ENCODE assay signal across 28 cellular contexts in the genomic region with DNA sequence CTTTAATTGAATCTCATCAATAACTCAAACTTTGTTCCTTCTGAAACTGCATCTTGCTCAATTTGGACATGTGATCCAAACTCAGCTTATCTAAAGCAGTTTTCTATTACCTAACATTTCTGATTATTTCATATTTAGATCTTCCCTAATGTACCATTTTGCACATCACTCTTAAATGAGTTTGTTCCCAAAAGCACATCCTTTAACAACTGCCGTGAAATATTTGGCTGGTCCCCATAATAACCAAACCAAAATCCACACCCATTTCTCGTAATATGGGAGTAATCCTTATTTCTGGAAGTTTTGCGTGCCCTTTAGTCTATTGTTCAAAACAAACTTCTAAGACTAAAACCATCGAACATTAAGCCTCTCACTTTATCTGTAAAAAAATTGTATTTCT.
"Had no signal": no experiment of that assay in that cellular context is flagged by ENCODE, and none has a peak within 500 bp of the region (broad histone marks: within the 10 kb centered on the region; RNA-seq: fewer than 3 reads in every experiment).

No MANE protein-coding gene starts in this region.

- DNase-seq: activated B cell treated with CpG ODN at 0.5 μM for 24 hours; activated CD4-positive, alpha-beta memory T cell treated with anti-CD3 and anti-CD28 coated beads, Interleukin-2, amount 10 ng/mL, durations not matched to agents 7 days and 5 days; activated CD4-positive, alpha-beta T cell treated with anti-CD3 and anti-CD28 coated beads for 4 hours; activated CD4-positive, alpha-beta T cell treated with anti-CD3 and anti-CD28 coated beads, Interleukin-2, amount 10 ng/mL, durations not matched to agents 7 days and 5 days; activated CD4-positive, alpha-beta T cell treated with anti-CD3 and anti-CD28 coated beads, Interleukin-2, amount 50 U/mL, for 48 hours; activated CD4-positive, CD25-positive, alpha-beta regulatory T cell treated with anti-CD3 and anti-CD28 coated beads, Interleukin-2, amount 50 U/mL, for 72 hours; activated CD8-positive, alpha-beta memory T cell treated with anti-CD3 and anti-CD28 coated beads for 24 hours; activated CD8-positive, alpha-beta memory T cell treated with anti-CD3 and anti-CD28 coated beads, Interleukin-2, amount 10 ng/mL, durations not matched to agents 7 days and 5 days; activated CD8-positive, alpha-beta memory T cell treated with anti-CD3 and anti-CD28 coated beads, Interleukin-2, amount 50 U/mL, for 48 hours; activated CD8-positive, alpha-beta T cell treated with anti-CD3 and anti-CD28 coated beads, Interleukin-2, amount 10 ng/mL, durations not matched to agents 7 days and 5 days; activated effector memory CD4-positive, alpha-beta T cell treated with Interleukin-2 at 50 U/mL for 16 hours; activated gamma-delta T cell; activated naive CD4-positive, alpha-beta T cell treated with anti-CD3 and anti-CD28 coated beads, Interleukin-2, amount 10 ng/mL, durations not matched to agents 7 days and 5 days; activated naive CD4-positive, alpha-beta T cell treated with Interleukin-2 at 50 U/mL for 16 hours; activated naive CD8-positive, alpha-beta T cell treated with anti-CD3 and anti-CD28 coated beads, Interleukin-2, amount 10 ng/mL, durations not matched to agents 7 days and 5 days; activated naive CD8-positive, alpha-beta T cell treated with anti-CD3 and anti-CD28 coated beads, Interleukin-2, amount 50 U/mL, for 24 hours; activated T-cell treated with anti-CD3 and anti-CD28 coated beads, Interleukin-2, amount 50 U/mL, for 24 hours; activated T-cell treated with anti-CD3 and anti-CD28 coated beads, Interleukin-2, amount 50 U/mL, for 48 hours; amygdala; anterior cingulate cortex; body of pancreas; brain microvascular endothelial cell; central memory CD4-positive, alpha-beta T cell; T-helper 1 cell; T-helper 2 cell; T-helper 9 cell had no signal

- FAIRE-seq: astrocyte, TTC549 had no signal

- ATAC-seq: activated CD8-positive, alpha-beta memory T cell treated with anti-CD3 and anti-CD28 coated beads, Interleukin-2, amount 10 ng/mL, durations not matched to agents 7 days and 5 days; activated CD8-positive, alpha-beta T cell treated with anti-CD3 and anti-CD28 coated beads, Interleukin-2, amount 10 ng/mL, durations not matched to agents 7 days and 5 days; activated naive CD8-positive, alpha-beta T cell treated with anti-CD3 and anti-CD28 coated beads, Interleukin-2, amount 50 U/mL, for 24 hours; body of pancreas had no signal
